8 cellular contexts compared by ENCODE assay signal in genomic region chr1:15617173-15617873, GRCh38. TPM values are rescaled to one million over a fixed set of nuclear protein-coding genes. Genes with fewer than 3 reads are reported as not detected.
DNase-seq lines count a peak whose midpoint lies in the region; ATAC-seq, FAIRE-seq and TF ChIP-seq lines count a peak whose summit lies in the region.

TSS of gene DDI2 (plus strand) at chr1:15617458. CDS start at chr1:15617671, 213 bp downstream.

- no peaks in the 10 kb centered on the region for H3K36me3 ChIP-seq in astrocyte (ENCODE audit: insufficient read depth, low read length)
- no peaks in the 10 kb centered on the region for H3K36me3 ChIP-seq in rectal smooth muscle tissue (ENCODE audit: control insufficient read depth, insufficient read depth, low read length)
- no peaks in the 10 kb centered on the region for H3K36me3 ChIP-seq in vagina

- peak within 1 kb of the TSS; percentile 89 for H2AFZ ChIP-seq in astrocyte (ENCODE audit: low read depth, low read length)

- no peaks in the 10 kb centered on the region for H3K9me3 ChIP-seq in astrocyte (ENCODE audit: insufficient read depth, low read depth, low read length)
- no peaks in the 10 kb centered on the region for H3K9me3 ChIP-seq in vagina

- H3K4me3 ChIP-seq in astrocyte (ENCODE audit: insufficient read depth, low read depth, low read length) (peak within 1 kb of the TSS; percentile 99), rectal smooth muscle tissue (ENCODE audit: low read length) (peak within 1 kb of the TSS; percentile 99), vagina (peak within 1 kb of the TSS; percentile 89 to 99)

- H3K27ac ChIP-seq in astrocyte (ENCODE audit: low read depth, low read length), result peak within 1 kb of the TSS; percentile 93
- H3K27ac ChIP-seq in rectal smooth muscle tissue (ENCODE audit: low read depth, low read length), result peak within 1 kb of the TSS; percentile 94
- peak within 1 kb of the TSS; percentile 100 for H3K27ac ChIP-seq in vagina

- no peak for TF ChIP-seq CTCF in astrocyte (IDR thresholded peaks at IDR 0.05; ENCODE audit: insufficient read depth, low read depth, low read length)
- no peak for TF ChIP-seq CTCF in vagina (IDR thresholded peaks at IDR 0.05)

- TF ChIP-seq POLR2A in vagina (IDR thresholded peaks at IDR 0.05), result peak; percentile 53 to 90

- peak within 1 kb of the TSS; percentile 98 for H3K9ac ChIP-seq in astrocyte (ENCODE audit: low read length)
- peak within 1 kb of the TSS; percentile 95 for H3K9ac ChIP-seq in rectal smooth muscle tissue (ENCODE audit: low read length)

- H3K4me2 ChIP-seq in astrocyte (ENCODE audit: low read length), result peak within 1 kb of the TSS; percentile 98

- peaks cover 18% of the 10 kb centered on the region for H4K20me1 ChIP-seq in astrocyte (ENCODE audit: insufficient read depth, low read length)

- peak within 1 kb of the TSS; percentile 94 for H3K4me3 Mint-ChIP-seq in astrocyte (ENCODE audit: unreplicated experiment)

- FAIRE-seq in astrocyte (lab: Jason Lieb, UNC), result no peak

- intact Hi-C loops in vagina (cut with DNase I), result loop anchor here (10.0 kb wide), 1 partner anchor 87 kb away; no protein-coding TSS in a partner anchor

- peaks cover 17% of the 10 kb centered on the region for H3K4me1 Mint-ChIP-seq in astrocyte (ENCODE audit: low read depth, unreplicated experiment)

- DNase-seq in NCI-H2029 (lab: John Stamatoyannopoulos, UW) (peak; percentile 93), T-helper 22 cell (ENCODE audit: low read depth) (peak; percentile 94), astrocyte (ENCODE audit: low read depth) (peak; percentile 96), hepatic stellate cell (ENCODE audit: low spot score) (peak; percentile 94), vagina (ENCODE audit: extremely low spot score in 2 of 2) (peak; percentile 98)

- peak; percentile 72 for ATAC-seq in GM18498 (IDR thresholded peaks at IDR 0.05; ENCODE audit: unreplicated experiment)
- ATAC-seq in HG02970 (IDR thresholded peaks at IDR 0.05; ENCODE audit: low FRiP score, unreplicated experiment), result peak; percentile 72

- no peaks in the 10 kb centered on the region for H3K9me3 Mint-ChIP-seq in astrocyte (ENCODE audit: unreplicated experiment)

- H3K4me1 ChIP-seq in astrocyte (ENCODE audit: insufficient read depth, low read length), result peaks cover 25% of the 10 kb centered on the region
- peaks cover 4% of the 10 kb centered on the region for H3K4me1 ChIP-seq in rectal smooth muscle tissue (ENCODE audit: control insufficient read depth, insufficient read depth, low read length)
- H3K4me1 ChIP-seq in vagina, result peaks cover 45% of the 10 kb centered on the region

- H3K79me2 ChIP-seq in astrocyte (ENCODE audit: insufficient read depth, low read length), result peaks cover 50% of the 10 kb centered on the region

- H3K36me3 Mint-ChIP-seq in astrocyte (ENCODE audit: low read depth, unreplicated experiment), result no peaks in the 10 kb centered on the region

- H3K27me3 ChIP-seq in astrocyte (ENCODE audit: insufficient read depth, low read length) (no peaks in the 10 kb centered on the region), rectal smooth muscle tissue (ENCODE audit: control insufficient read depth, insufficient read depth, low read length) (no peaks in the 10 kb centered on the region), vagina (no peaks in the 10 kb centered on the region)

- peak within 1 kb of the TSS; percentile 88 for H3K27ac Mint-ChIP-seq in astrocyte (ENCODE audit: unreplicated experiment)

- no peaks in the 10 kb centered on the region for H3K27me3 Mint-ChIP-seq in astrocyte (ENCODE audit: low read depth, unreplicated experiment)

RNA-seq across cellular contexts. Expression of gene DDI2, which starts in this region (rescaled TPM):
- total RNA-seq in astrocyte, result 24.1 and 26.1 TPM in 2 replicates
- 59.2 TPM for total RNA-seq in vagina

Comparison
In these comparisons a context has a peak if more than half of its experiments do, and no peak if none do; other contexts are left out.
1. Peak in every context shown above with its lines: DNase-seq, ATAC-seq, H3K4me3 ChIP-seq and H3K27ac ChIP-seq.